8 cellular contexts compared by ENCODE assay signal in genomic region chr10:124741922-124742417, GRCh38. TPM values are rescaled to one million over a fixed set of nuclear protein-coding genes. Genes with fewer than 3 reads are reported as not detected.
DNase-seq lines count a peak whose midpoint lies in the region; ATAC-seq and TF ChIP-seq lines count a peak whose summit lies in the region.

No MANE protein-coding gene starts in this region.

- WGBS in psoas muscle, 3 donors = 25 to 42% (median 29%) methylated on average over 9 of the region's 9 CpGs

- DNase-seq in SK-MEL-5 (ENCODE audit: low read depth, low spot score) = peak; percentile 22
- no peak for DNase-seq in epithelial cell of proximal tubule (ENCODE audit: low read depth)
- DNase-seq in psoas muscle = peak in 1 of 2 donors; percentile 19
- no peak for DNase-seq in cerebellar nuclear complex (lab: John Stamatoyannopoulos, UW)
- no peak for DNase-seq in T1000 (lab: John Stamatoyannopoulos, UW)

- in situ Hi-C loops in SK-MEL-5 (cut with HindIII; ENCODE audit: low pct_unique_long_range_greater_than_20kb, low sequenced_read_pairs) = no loop called here

- H3K27ac ChIP-seq in psoas muscle = peak overlapping the region; percentile 95

- H3K4me3 ChIP-seq in GM12875 (ENCODE audit: low read depth, low read length) (peak overlapping the region; percentile 82), epithelial cell of proximal tubule (ENCODE audit: low read depth, low read length) (peak overlapping the region; percentile 68), psoas muscle (peak overlapping the region; percentile 84)

- H3K4me1 ChIP-seq in psoas muscle = peaks cover 70% of the 10 kb centered on the region

- ATAC-seq in psoas muscle (peak in 2 of 4 donors; percentile 10 to 14), GM18867 (IDR thresholded peaks at IDR 0.05; ENCODE audit: unreplicated experiment) (no peak), GM19467 (IDR thresholded peaks at IDR 0.05; ENCODE audit: unreplicated experiment) (no peak)

- H3K9me3 ChIP-seq in psoas muscle = no peaks in the 10 kb centered on the region

- intact Hi-C loops in psoas muscle (cut with DNase I) = loop anchor here (2.0 to 5.0 kb wide), 6 partner anchors 37 to 215 kb away; no protein-coding TSS in a partner anchor

- no peaks in the 10 kb centered on the region for H3K27me3 ChIP-seq in psoas muscle (ENCODE audit: insufficient read depth in 3 of 3, low read length in 2 of 3)

- TF ChIP-seq CTCF in GM12875 (IDR thresholded peaks at IDR 0.05; ENCODE audit: borderline replicate concordance, insufficient read depth, low read depth, low read length) (no peak), epithelial cell of proximal tubule (conservative IDR thresholded peaks at IDR 0.05; ENCODE audit: low read depth, low read length) (no peak), psoas muscle (IDR thresholded peaks at IDR 0.05) (no peak)

- H3K36me3 ChIP-seq in psoas muscle (ENCODE audit: insufficient read depth in 1 of 2, low read depth in 1 of 2) = peaks cover 0 to 3% of the 10 kb centered on the region in 2 donors

RNA-seq across cellular contexts. Expression of gene FAM53B, which starts 2.2 kb away (rescaled TPM):
- 58.1 and 68.2 TPM in 2 replicates for total RNA-seq in SK-MEL-5 (2014; rRNA removed; shearing (Covaris generic))
- 43.1 and 52.4 TPM in 2 replicates for polyA plus RNA-seq in SK-MEL-5 (2015; cell fraction: cytosol; rRNA removed)
- 24.6 and 27.5 TPM in 2 replicates for polyA plus RNA-seq in SK-MEL-5 (2015; cell fraction: nucleus; rRNA removed)
- total RNA-seq in epithelial cell of proximal tubule (9.2 and 16.5 TPM in 2 replicates), psoas muscle (100 to 1,000 TPM in 1 of 4 donors, 10 to 100 TPM in 3; 31.0 to 142 (median 43.1) TPM)
- polyA plus RNA-seq in psoas muscle = 100 to 1,000 TPM in 1 of 3 donors, 10 to 100 TPM in 2; 34.9 to 178 (median 55.8) TPM

RNA-seq across cellular contexts. Expression of gene EEF1AKMT2, which starts 49.7 kb away (rescaled TPM):
- total RNA-seq in SK-MEL-5 (2014; rRNA removed; shearing (Covaris generic)) = 15.5 and 20.0 TPM in 2 replicates
- polyA plus RNA-seq in SK-MEL-5 (2015; cell fraction: cytosol; rRNA removed) = 10.5 and 11.6 TPM in 2 replicates
- 13.4 and 13.6 TPM in 2 replicates for polyA plus RNA-seq in SK-MEL-5 (2015; cell fraction: nucleus; rRNA removed)
- total RNA-seq in epithelial cell of proximal tubule = 16.0 and 17.0 TPM in 2 replicates
- total RNA-seq in psoas muscle = 10 to 100 TPM in 1 of 4 donors, 1 to 10 TPM in 3; 7.6 to 11.9 (median 9.5) TPM
- 10 to 100 TPM in 1 of 3 donors, 1 to 10 TPM in 2; 3.3 to 10.6 (median 3.5) TPM for polyA plus RNA-seq in psoas muscle

RNA-seq across cellular contexts. Expression of gene ABRAXAS2, which starts 59.6 kb away (rescaled TPM):
- total RNA-seq in SK-MEL-5 (2014; rRNA removed; shearing (Covaris generic)) = 10.5 and 13.2 TPM in 2 replicates
- polyA plus RNA-seq in SK-MEL-5 (2015; cell fraction: cytosol; rRNA removed) = 8.3 and 13.0 TPM in 2 replicates
- 10.3 TPM in 2 replicates for polyA plus RNA-seq in SK-MEL-5 (2015; cell fraction: nucleus; rRNA removed)
- total RNA-seq in epithelial cell of proximal tubule (9.3 and 14.5 TPM in 2 replicates), psoas muscle (10 to 100 TPM; 17.0 to 25.7 (median 17.9) TPM)
- 10 to 100 TPM; 12.8 to 35.6 (median 17.2) TPM for polyA plus RNA-seq in psoas muscle
